26 cellular contexts compared by ENCODE assay signal in the genomic region with DNA sequence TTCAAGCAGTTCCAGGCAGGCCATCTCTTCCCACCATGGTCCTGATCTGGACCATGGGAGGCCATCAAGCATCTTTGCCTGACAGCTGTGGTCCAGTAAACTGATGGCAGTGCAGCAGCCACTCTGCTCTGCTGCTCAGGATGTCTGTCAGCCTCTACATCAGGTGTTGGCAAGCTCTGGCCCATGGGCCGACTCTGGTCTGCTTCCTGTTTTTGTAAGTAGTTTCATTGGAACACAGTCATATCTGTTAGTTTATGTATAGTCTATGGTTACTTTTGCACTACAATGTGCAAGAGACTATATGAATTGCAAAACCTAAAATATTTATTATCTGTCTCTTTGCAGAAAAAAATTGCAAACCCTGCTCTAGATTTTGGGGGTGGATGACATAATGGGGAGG.
DNase-seq lines count a peak whose midpoint lies in the region; ATAC-seq, FAIRE-seq and TF ChIP-seq lines count a peak whose summit lies in the region.
"Had no signal": no experiment of that assay in that cellular context is flagged by ENCODE, and none has a peak within 500 bp of the region (broad histone marks: within the 10 kb centered on the region; RNA-seq: fewer than 3 reads in every experiment).

No MANE protein-coding gene starts in this region.

- no peak overlapping the region for H3K9ac ChIP-seq in GM12878 (ENCODE audit: control insufficient read depth, insufficient read depth, low read length)
- H3K9ac ChIP-seq: GM23248 had no signal

- in situ Hi-C loops in GM12878 (cut with MboI) = no loop called here

- TF ChIP-seq EP300 in GM12878 (IDR thresholded peaks at IDR 0.05; ENCODE audit: borderline replicate concordance in 1 of 2, control insufficient read depth in 1 of 2, low read depth in 2 of 2, low read length in 2 of 2) = no peak

- no peaks in the 10 kb centered on the region for H4K20me1 ChIP-seq in GM12878 (ENCODE audit: control insufficient read depth, insufficient read depth)

- H3K79me2 ChIP-seq in GM12878 (ENCODE audit: control insufficient read depth, insufficient read depth, low read length) = no peaks in the 10 kb centered on the region

- ATAC-seq in GM18868 (IDR thresholded peaks at IDR 0.05; ENCODE audit: unreplicated experiment) = peak; percentile 83
- peak; percentile 61 for ATAC-seq in HG02610 (IDR thresholded peaks at IDR 0.05; ENCODE audit: unreplicated experiment)
- ATAC-seq in HG03280 (IDR thresholded peaks at IDR 0.05; ENCODE audit: unreplicated experiment) = peak; percentile 90
- peak; percentile 32; the same call in 1 of the 3 replicates for ATAC-seq in GM12878
- ATAC-seq: stimulated activated naive CD8-positive, alpha-beta T cell treated with anti-CD3 and anti-CD28 coated beads, Interleukin-15, amount 100 ng/mL, for 72 hours had no signal

- no peak overlapping the region for H3K4me3 ChIP-seq in GM12878
- H3K4me3 ChIP-seq: ascending aorta, dorsolateral prefrontal cortex, GM23248, smooth muscle cell had no signal

- no peaks in the 10 kb centered on the region for H3K4me1 ChIP-seq in GM12878 (ENCODE audit: control insufficient read depth, insufficient read depth, low read length)
- H3K4me1 ChIP-seq: ascending aorta had no signal

- BruUV-seq in GM12878 (replicated peaks; lab: Mats Ljungman, UMichigan) = no TSS peak

- H3K4me3 Mint-ChIP-seq in activated CD4-positive, alpha-beta T cell treated with anti-CD3 and anti-CD28 coated beads, Interleukin-2, amount 10 ng/mL, durations not matched to agents 7 days and 5 days = no peak overlapping the region
- H3K4me3 Mint-ChIP-seq: CD4-positive, CD25-positive, alpha-beta regulatory T cell; central memory CD8-positive, alpha-beta T cell; stimulated activated naive CD8-positive, alpha-beta T cell treated with anti-CD3 and anti-CD28 coated beads, Interleukin-15, amount 100 ng/mL, for 72 hours had no signal

- TF ChIP-seq POLR2A in GM12878 (IDR thresholded peaks at IDR 0.05; ENCODE audit: low read depth, low read length) = no peak

- H2AFZ ChIP-seq in GM12878 (ENCODE audit: control insufficient read depth, low read depth, low read length) = no peak overlapping the region
- H2AFZ ChIP-seq: GM23248 had no signal

- no peak overlapping the region for H3K27ac ChIP-seq in GM12878 (ENCODE audit: control insufficient read depth, insufficient read depth)
- H3K27ac ChIP-seq: ascending aorta, dorsolateral prefrontal cortex, GM23248, neutrophil had no signal

- H3K27me3 Mint-ChIP-seq in activated CD4-positive, alpha-beta T cell treated with anti-CD3 and anti-CD28 coated beads, Interleukin-2, amount 10 ng/mL, durations not matched to agents 7 days and 5 days = no peaks in the 10 kb centered on the region
- H3K27me3 Mint-ChIP-seq: CD4-positive, CD25-positive, alpha-beta regulatory T cell; central memory CD8-positive, alpha-beta T cell; stimulated activated naive CD8-positive, alpha-beta T cell treated with anti-CD3 and anti-CD28 coated beads, Interleukin-15, amount 100 ng/mL, for 72 hours had no signal

- RAD21 ChIA-PET in GM12878 (lab: Charles Lee; ENCODE audit: unreplicated experiment) = no interaction called here

- intact Hi-C loops in GM12878 (cut with micrococcal nuclease; ENCODE audit: unreplicated experiment) = no loop called here

- H3K27ac Mint-ChIP-seq in activated CD4-positive, alpha-beta T cell treated with anti-CD3 and anti-CD28 coated beads, Interleukin-2, amount 10 ng/mL, durations not matched to agents 7 days and 5 days = no peak overlapping the region
- H3K27ac Mint-ChIP-seq: CD4-positive, CD25-positive, alpha-beta regulatory T cell; stimulated activated naive CD8-positive, alpha-beta T cell treated with anti-CD3 and anti-CD28 coated beads, Interleukin-15, amount 100 ng/mL, for 72 hours had no signal

- no peaks in the 10 kb centered on the region for H3K9me3 ChIP-seq in GM12878 (replicated peaks; ENCODE audit: control insufficient read depth, insufficient read depth, low read length)
- H3K9me3 ChIP-seq: ascending aorta, neutrophil had no signal

- no peaks in the 10 kb centered on the region for H3K27me3 ChIP-seq in GM12878 (replicated peaks in 1 of 2; ENCODE audit: control insufficient read depth in 2 of 2, insufficient read depth in 2 of 2, low read length in 1 of 2)
- H3K27me3 ChIP-seq: ascending aorta, dorsolateral prefrontal cortex, neutrophil had no signal

- no peak for FAIRE-seq in GM12878 (lab: Jason Lieb, UNC)
- FAIRE-seq: G401.6 had no signal

- no peak for TF ChIP-seq CTCF in GM12878 (IDR thresholded peaks at IDR 0.05 in 2 of 3, conservative IDR thresholded peaks at IDR 0.05 in 1 of 3; ENCODE audit: control insufficient read depth in 2 of 3, extremely low read depth in 1 of 3, insufficient read depth in 1 of 3, low read depth in 3 of 3, low read length in 3 of 3)

- H3K9me3 Mint-ChIP-seq in activated CD4-positive, alpha-beta T cell treated with anti-CD3 and anti-CD28 coated beads, Interleukin-2, amount 10 ng/mL, durations not matched to agents 7 days and 5 days = no peaks in the 10 kb centered on the region
- H3K9me3 Mint-ChIP-seq: CD4-positive, CD25-positive, alpha-beta regulatory T cell had no signal

- CTCF ChIA-PET in GM12878 (lab: Yijun Ruan, JAX) = no interaction called here
- CTCF ChIA-PET in activated CD4-positive, alpha-beta T cell treated with anti-CD3 and anti-CD28 coated beads, Interleukin-2, amount 10 ng/mL, durations not matched to agents 7 days and 5 days (lab: Charles Lee) = no interaction called here

- WGBS in GM12878 (ENCODE audit: insufficient coverage, insufficient replicate concordance, low lambda C conversion rate, missing lambda C conversion rate) = 0% methylated on average over 1 of the region's 1 CpG

- no peaks in the 10 kb centered on the region for H3K4me1 Mint-ChIP-seq in activated CD4-positive, alpha-beta T cell treated with anti-CD3 and anti-CD28 coated beads, Interleukin-2, amount 10 ng/mL, durations not matched to agents 7 days and 5 days
- H3K4me1 Mint-ChIP-seq: CD4-positive, CD25-positive, alpha-beta regulatory T cell; central memory CD8-positive, alpha-beta T cell; stimulated activated naive CD8-positive, alpha-beta T cell treated with anti-CD3 and anti-CD28 coated beads, Interleukin-15, amount 100 ng/mL, for 72 hours had no signal

- no peak for DNase-seq in GM12878 (ENCODE audit: low read depth, low spot score)
- DNase-seq in NCI-H2081 treated with DMSO at 0.1 percent for 48 hours (lab: John Stamatoyannopoulos, UW) = no peak
- no peak for DNase-seq in NCI-H82 treated with DMSO at 0.1 percent for 48 hours (lab: John Stamatoyannopoulos, UW; ENCODE audit: unreplicated experiment)
- no peak for DNase-seq in activated CD4-positive, alpha-beta T cell treated with anti-CD3 and anti-CD28 coated beads, Interleukin-2, amount 10 ng/mL, durations not matched to agents 7 days and 5 days
- DNase-seq in hypothalamus (lab: John Stamatoyannopoulos, UW) = no peak
- DNase-seq: activated CD4-positive, alpha-beta T cell treated with anti-CD3 and anti-CD28 coated beads for 1 hour; activated CD8-positive, alpha-beta memory T cell treated with anti-CD3 and anti-CD28 coated beads for 24 hours; activated naive CD4-positive, alpha-beta T cell treated with anti-CD3 and anti-CD28 coated beads, Interleukin-2, amount 50 U/mL, for 16 hours; activated T-cell treated with anti-CD3 and anti-CD28 coated beads, Interleukin-2, amount 50 U/mL, for 48 hours; CD4-positive, CD25-positive, alpha-beta regulatory T cell; DMS153; dorsolateral prefrontal cortex; GM23248; NCI-H1105 treated with DMSO at 0.1 percent for 48 hours; NCI-H2081; stimulated activated CD4-positive, alpha-beta T cell treated with anti-CD3 and anti-CD28 coated beads, Interleukin-4, amount 100 ng/mL, for 1 hour; stimulated activated naive CD8-positive, alpha-beta T cell treated with anti-CD3 and anti-CD28 coated beads, Interleukin-15, amount 100 ng/mL, for 72 hours; trophoblast cell had no signal

- POLR2A ChIA-PET in GM12878 (lab: Charles Lee) = no interaction called here
- POLR2A ChIA-PET in activated CD4-positive, alpha-beta T cell treated with anti-CD3 and anti-CD28 coated beads, Interleukin-2, amount 10 ng/mL, durations not matched to agents 7 days and 5 days (lab: Charles Lee) = no interaction called here

- no peak overlapping the region for H3K4me2 ChIP-seq in GM12878 (ENCODE audit: control insufficient read depth, insufficient read depth)
- H3K4me2 ChIP-seq: smooth muscle cell had no signal

- SMC1A ChIA-PET in GM12878 (lab: Charles Lee; ENCODE audit: uncharacterized antibody, unreplicated experiment) = no interaction called here

- no peaks in the 10 kb centered on the region for H3K36me3 ChIP-seq in GM12878 (ENCODE audit: control insufficient read depth in 2 of 2, insufficient read depth in 2 of 2, low read length in 1 of 2)
- H3K36me3 ChIP-seq: ascending aorta, neutrophil had no signal

- no peaks in the 10 kb centered on the region for H3K36me3 Mint-ChIP-seq in activated CD4-positive, alpha-beta T cell treated with anti-CD3 and anti-CD28 coated beads, Interleukin-2, amount 10 ng/mL, durations not matched to agents 7 days and 5 days (ENCODE audit: low read depth)
- H3K36me3 Mint-ChIP-seq: CD4-positive, CD25-positive, alpha-beta regulatory T cell had no signal

- no peak for TF ChIP-seq RAD21 in GM12878 (IDR thresholded peaks at IDR 0.05; ENCODE audit: insufficient read depth, low read depth, low read length)

TF ChIP-seq in GM12878, 131 proteins besides CTCF, POLR2A, EP300 and RAD21 (continues in another document):
- TF ChIP-seq SMC3 (IDR thresholded peaks at IDR 0.05; ENCODE audit: borderline replicate concordance, low read length) = no peak

Comparison
In these comparisons a context has a peak if more than half of its experiments do, and no peak if none do; other contexts are left out.
1. ATAC-seq: peak in every context shown above with its lines; median percentile 90 in HG03280; 83 in GM18868; 61 in HG02610; 32 in GM12878.